11 cellular contexts compared by ENCODE assay signal in genomic region chr19:57615346-57615745, GRCh38. TPM values are rescaled to one million over a fixed set of nuclear protein-coding genes. Genes with fewer than 3 reads are reported as not detected.
DNase-seq lines count a peak whose midpoint lies in the region; ATAC-seq, FAIRE-seq and TF ChIP-seq lines count a peak whose summit lies in the region.
"Had no signal": no experiment of that assay in that cellular context is flagged by ENCODE, and none has a peak within 500 bp of the region (broad histone marks: within the 10 kb centered on the region; RNA-seq: fewer than 3 reads in every experiment).

No MANE protein-coding gene starts in this region.

- H3K27ac Mint-ChIP-seq in activated CD8-positive, alpha-beta T cell treated with anti-CD3 and anti-CD28 coated beads for 36 hours: peak overlapping the region; percentile 88

- peaks cover 49% of the 10 kb centered on the region for H3K36me3 ChIP-seq in iPS-18a (ENCODE audit: control insufficient read depth, low read depth, low read length)
- peaks cover 48 to 49% of the 10 kb centered on the region in 2 donors for H3K36me3 ChIP-seq in stomach smooth muscle (ENCODE audit: control insufficient read depth in 2 of 2, insufficient read depth in 2 of 2, low read length in 2 of 2)

- no peak overlapping the region for H3K27ac ChIP-seq in iPS-18a (ENCODE audit: low read length)
- H3K27ac ChIP-seq in stomach smooth muscle (ENCODE audit: low read length): no peak overlapping the region
- H3K27ac ChIP-seq: ovary, tibial artery had no signal

- no peaks in the 10 kb centered on the region for H3K27me3 Mint-ChIP-seq in activated T-cell treated with anti-CD3 and anti-CD28 coated beads, Interleukin-2, amount 50 U/mL, for 4 hours (ENCODE audit: low read depth)
- no peaks in the 10 kb centered on the region for H3K27me3 Mint-ChIP-seq in activated CD8-positive, alpha-beta T cell treated with anti-CD3 and anti-CD28 coated beads for 36 hours

- CTCF ChIA-PET in activated CD8-positive, alpha-beta T cell treated with anti-CD3 and anti-CD28 coated beads for 36 hours (lab: Charles Lee): no interaction called here

- no peak for TF ChIP-seq CTCF in activated CD8-positive, alpha-beta T cell treated with anti-CD3 and anti-CD28 coated beads for 36 hours (IDR thresholded peaks at IDR 0.05)

- FAIRE-seq in GM19239 (lab: Jason Lieb, UNC): no peak

- H3K4me3 ChIP-seq in iPS-18a (ENCODE audit: low read length) (peak overlapping the region; percentile 89), stomach smooth muscle (ENCODE audit: low read length in 2 of 2) (peak overlapping the region; percentile 78 to 99)

- H3K9ac ChIP-seq in iPS-18a (ENCODE audit: low read length): no peak overlapping the region
- H3K9ac ChIP-seq in stomach smooth muscle (ENCODE audit: low read length in 2 of 2): no peak overlapping the region

- peaks cover 27% of the 10 kb centered on the region for H3K4me1 Mint-ChIP-seq in activated T-cell treated with anti-CD3 and anti-CD28 coated beads, Interleukin-2, amount 50 U/mL, for 4 hours (ENCODE audit: low read depth)
- H3K4me1 Mint-ChIP-seq in activated CD8-positive, alpha-beta T cell treated with anti-CD3 and anti-CD28 coated beads for 36 hours (ENCODE audit: low read depth): peaks cover 23% of the 10 kb centered on the region

- intact Hi-C loops in activated CD8-positive, alpha-beta T cell treated with anti-CD3 and anti-CD28 coated beads for 36 hours (cut with micrococcal nuclease): no loop called here

- peaks cover 54% of the 10 kb centered on the region for H3K9me3 Mint-ChIP-seq in activated T-cell treated with anti-CD3 and anti-CD28 coated beads, Interleukin-2, amount 50 U/mL, for 4 hours
- H3K9me3 Mint-ChIP-seq in activated CD8-positive, alpha-beta T cell treated with anti-CD3 and anti-CD28 coated beads for 36 hours: peaks cover 64% of the 10 kb centered on the region

- H3K4me3 Mint-ChIP-seq in activated T-cell treated with anti-CD3 and anti-CD28 coated beads, Interleukin-2, amount 50 U/mL, for 4 hours: peak overlapping the region; percentile 92
- H3K4me3 Mint-ChIP-seq in activated CD8-positive, alpha-beta T cell treated with anti-CD3 and anti-CD28 coated beads for 36 hours: peak overlapping the region; percentile 86

- H3K27me3 ChIP-seq in iPS-18a (ENCODE audit: control insufficient read depth, insufficient read depth, low read length): no peaks in the 10 kb centered on the region
- H3K27me3 ChIP-seq in stomach smooth muscle (ENCODE audit: control insufficient read depth in 1 of 2, insufficient read depth in 2 of 2, low read length in 2 of 2): no peaks in the 10 kb centered on the region
- H3K27me3 ChIP-seq: ovary, tibial artery had no signal

- H3K9me3 ChIP-seq in iPS-18a (ENCODE audit: control insufficient read depth, low read depth, low read length): peaks cover 57% of the 10 kb centered on the region
- H3K9me3 ChIP-seq in stomach smooth muscle (ENCODE audit: control insufficient read depth in 2 of 2, low read length in 2 of 2): peaks cover 49 to 59% of the 10 kb centered on the region in 2 donors

- peaks cover 58% of the 10 kb centered on the region for H3K36me3 Mint-ChIP-seq in activated T-cell treated with anti-CD3 and anti-CD28 coated beads, Interleukin-2, amount 50 U/mL, for 4 hours (ENCODE audit: insufficient read depth)
- peaks cover 65% of the 10 kb centered on the region for H3K36me3 Mint-ChIP-seq in activated CD8-positive, alpha-beta T cell treated with anti-CD3 and anti-CD28 coated beads for 36 hours (ENCODE audit: low read depth)

- DNase-seq in activated T-cell treated with anti-CD3 and anti-CD28 coated beads, Interleukin-2, amount 50 U/mL, for 4 hours: no peak
- no peak for DNase-seq in activated T-cell treated with anti-CD3 and anti-CD28 coated beads for 4 hours
- DNase-seq in activated CD8-positive, alpha-beta T cell treated with anti-CD3 and anti-CD28 coated beads for 36 hours: no peak
- DNase-seq in NOMO-1 (lab: John Stamatoyannopoulos, UW; ENCODE audit: unreplicated experiment in 2 of 2): no peak
- no peak for DNase-seq in GM19239 (ENCODE audit: insufficient read length, low spot score)
- DNase-seq: COR-L47, ovary, tibial artery had no signal

- H3K4me1 ChIP-seq in iPS-18a (ENCODE audit: control insufficient read depth, low read depth, low read length): no peaks in the 10 kb centered on the region
- peaks cover 9% of the 10 kb centered on the region for H3K4me1 ChIP-seq in stomach smooth muscle (ENCODE audit: control insufficient read depth, insufficient read depth, low read length)

- no peak for ATAC-seq in activated T-cell treated with anti-CD3 and anti-CD28 coated beads, Interleukin-2, amount 50 U/mL, for 4 hours
- no peak for ATAC-seq in activated CD8-positive, alpha-beta T cell treated with anti-CD3 and anti-CD28 coated beads for 36 hours
- no peak for ATAC-seq in HG02840 (IDR thresholded peaks at IDR 0.05; ENCODE audit: low FRiP score, unreplicated experiment)

- POLR2A ChIA-PET in activated CD8-positive, alpha-beta T cell treated with anti-CD3 and anti-CD28 coated beads for 36 hours (lab: Charles Lee): no interaction called here

RNA-seq across cellular contexts. Expression of gene ZNF134, which starts 1.3 kb away (rescaled TPM):
- total RNA-seq in activated T-cell treated with anti-CD3 and anti-CD28 coated beads, Interleukin-2, amount 50 U/mL, for 4 hours: 10 to 100 TPM; 13.7 to 18.9 (median 13.7) TPM
- total RNA-seq in activated CD8-positive, alpha-beta T cell treated with anti-CD3 and anti-CD28 coated beads for 36 hours: 10 to 100 TPM; 10.4 to 13.0 TPM

RNA-seq across cellular contexts. Expression of gene ZNF530, which starts 15.7 kb away (rescaled TPM):
- total RNA-seq in activated T-cell treated with anti-CD3 and anti-CD28 coated beads, Interleukin-2, amount 50 U/mL, for 4 hours: 1 to 10 TPM; 4.7 to 7.7 (median 4.9) TPM
- 1 to 10 TPM; 6.8 to 7.4 TPM for total RNA-seq in activated CD8-positive, alpha-beta T cell treated with anti-CD3 and anti-CD28 coated beads for 36 hours

RNA-seq across cellular contexts. Expression of gene ZNF211, which starts 17.6 kb away (rescaled TPM):
- total RNA-seq in activated T-cell treated with anti-CD3 and anti-CD28 coated beads, Interleukin-2, amount 50 U/mL, for 4 hours: 1 to 10 TPM; 4.1 to 4.5 (median 4.4) TPM
- total RNA-seq in activated CD8-positive, alpha-beta T cell treated with anti-CD3 and anti-CD28 coated beads for 36 hours: 1 to 10 TPM; 7.7 to 8.8 TPM

RNA-seq across cellular contexts. Expression of gene ZIK1, which starts 31.4 kb away (rescaled TPM):
- total RNA-seq in activated T-cell treated with anti-CD3 and anti-CD28 coated beads, Interleukin-2, amount 50 U/mL, for 4 hours: 1 to 10 TPM; 3.7 to 5.6 (median 5.1) TPM
- total RNA-seq in activated CD8-positive, alpha-beta T cell treated with anti-CD3 and anti-CD28 coated beads for 36 hours: 1 to 10 TPM; 6.1 to 6.5 TPM

RNA-seq across cellular contexts. Expression of gene ZNF416, which starts 36.6 kb away (rescaled TPM):
- total RNA-seq in activated T-cell treated with anti-CD3 and anti-CD28 coated beads, Interleukin-2, amount 50 U/mL, for 4 hours: 1 to 10 TPM; 2.8 to 2.9 (median 2.8) TPM
- 1 to 10 TPM; 2.5 to 3.2 TPM for total RNA-seq in activated CD8-positive, alpha-beta T cell treated with anti-CD3 and anti-CD28 coated beads for 36 hours
